In genomic region chr16:1619976-1620375, GRCh38 we compare ENCODE assay signal across 18 cellular contexts. TPM values are rescaled to one million over a fixed set of nuclear protein-coding genes. Genes with fewer than 3 reads are reported as not detected.
DNase-seq lines count a peak whose midpoint lies in the region; ATAC-seq and TF ChIP-seq lines count a peak whose summit lies in the region.
"Had no signal": no experiment of that assay in that cellular context is flagged by ENCODE, and none has a peak within 500 bp of the region (broad histone marks: within the 10 kb centered on the region; RNA-seq: fewer than 3 reads in every experiment).

No MANE protein-coding gene starts in this region.

- H2BK15ac ChIP-seq in neuronal stem cell (ENCODE audit: low read length): no peak overlapping the region

- no peak overlapping the region for H3K14ac ChIP-seq in neuronal stem cell (ENCODE audit: low read length)

- no peak overlapping the region for H3K4me3 ChIP-seq in HEK293 (ENCODE audit: low read depth, low read length)
- H3K4me3 ChIP-seq in neuronal stem cell (ENCODE audit: low read length in 2 of 2): peak overlapping the region in 1 of 2 donors; percentile 49
- H3K4me3 ChIP-seq: BLaER1, GM23248 had no signal

- H3K36me3 ChIP-seq in HEK293 (ENCODE audit: control insufficient read depth in 2 of 2, insufficient read depth in 1 of 2, low read length in 2 of 2) (peaks cover 24 to 79% of the 10 kb centered on the region in 2 experiments), neuronal stem cell (replicated peaks in 1 of 2; ENCODE audit: control insufficient read depth in 2 of 2, insufficient read depth in 2 of 2, low read length in 2 of 2) (peaks cover 29 to 86% of the 10 kb centered on the region in 2 donors)

- peak overlapping the region; percentile 49 for H2BK5ac ChIP-seq in neuronal stem cell (ENCODE audit: low read length)

- H2BK120ac ChIP-seq in neuronal stem cell (ENCODE audit: low read depth, low read length): no peak overlapping the region

- H3K27ac ChIP-seq in HEK293 (ENCODE audit: extremely low read depth, low read depth, low read length) (no peak overlapping the region), neuronal stem cell (replicated peaks; ENCODE audit: low read length) (no peak overlapping the region)
- H3K27ac ChIP-seq: BLaER1, GM23248, HL-60 had no signal

- H3K18ac ChIP-seq in neuronal stem cell (ENCODE audit: low read length): no peak overlapping the region

- CTCF ChIA-PET in HEK293 (lab: Yijun Ruan, JAX): no interaction called here

- peaks cover 16% of the 10 kb centered on the region for H3K79me1 ChIP-seq in neuronal stem cell (ENCODE audit: low read depth, low read length)

- no peaks in the 10 kb centered on the region for H3K27me3 Mint-ChIP-seq in activated naive CD8-positive, alpha-beta T cell treated with anti-CD3 and anti-CD28 coated beads, Interleukin-2, amount 10 ng/mL, durations not matched to agents 7 days and 5 days
- peaks cover 8% of the 10 kb centered on the region for H3K27me3 Mint-ChIP-seq in activated naive CD8-positive, alpha-beta T cell treated with anti-CD3 and anti-CD28 coated beads, Interleukin-2, amount 50 U/mL, for 24 hours
- no peaks in the 10 kb centered on the region for H3K27me3 Mint-ChIP-seq in stimulated activated naive B cell treated with anti-CD40 and anti-IgM and Interleukin-4, amounts not matched to agents 10 μg/mL and 1 μg/mL and 100 μg/mL, for 72 hours
- H3K27me3 Mint-ChIP-seq in T-helper 17 cell: no peaks in the 10 kb centered on the region

- H3K9ac ChIP-seq in neuronal stem cell (ENCODE audit: low read depth, low read length, poor library complexity): peak overlapping the region; percentile 65
- H3K9ac ChIP-seq: BLaER1, GM23248 had no signal

- H3K4me3 Mint-ChIP-seq in activated naive CD8-positive, alpha-beta T cell treated with anti-CD3 and anti-CD28 coated beads, Interleukin-2, amount 10 ng/mL, durations not matched to agents 7 days and 5 days: no peak overlapping the region
- H3K4me3 Mint-ChIP-seq in activated naive CD8-positive, alpha-beta T cell treated with anti-CD3 and anti-CD28 coated beads, Interleukin-2, amount 50 U/mL, for 24 hours: no peak overlapping the region
- no peak overlapping the region for H3K4me3 Mint-ChIP-seq in stimulated activated naive B cell treated with anti-CD40 and anti-IgM and Interleukin-4, amounts not matched to agents 10 μg/mL and 1 μg/mL and 100 μg/mL, for 72 hours
- no peak overlapping the region for H3K4me3 Mint-ChIP-seq in T-helper 17 cell
- H3K4me3 Mint-ChIP-seq: CD14-positive monocyte; CD4-positive, alpha-beta memory T cell; HFFc6 had no signal

- peaks cover 24% of the 10 kb centered on the region for H3K4me1 Mint-ChIP-seq in activated naive CD8-positive, alpha-beta T cell treated with anti-CD3 and anti-CD28 coated beads, Interleukin-2, amount 10 ng/mL, durations not matched to agents 7 days and 5 days
- peaks cover 28% of the 10 kb centered on the region for H3K4me1 Mint-ChIP-seq in activated naive CD8-positive, alpha-beta T cell treated with anti-CD3 and anti-CD28 coated beads, Interleukin-2, amount 50 U/mL, for 24 hours
- H3K4me1 Mint-ChIP-seq in stimulated activated naive B cell treated with anti-CD40 and anti-IgM and Interleukin-4, amounts not matched to agents 10 μg/mL and 1 μg/mL and 100 μg/mL, for 72 hours: peaks cover 23 to 46% of the 10 kb centered on the region in 2 donors
- H3K4me1 Mint-ChIP-seq in T-helper 17 cell: peaks cover 31% of the 10 kb centered on the region

- TF ChIP-seq CTCF in HEK293 (tag by site-specific recombination; IDR thresholded peaks at IDR 0.05): no peak

- H3K4me2 ChIP-seq in neuronal stem cell (ENCODE audit: insufficient read depth, low read length, poor library complexity, severe bottlenecking): no peak overlapping the region
- H3K4me2 ChIP-seq: BLaER1 had no signal

- no peak overlapping the region for H4K8ac ChIP-seq in neuronal stem cell (ENCODE audit: low read depth, low read length)

- no peak overlapping the region for H3K4ac ChIP-seq in neuronal stem cell (ENCODE audit: low read length)

- POLR2A ChIA-PET in activated naive CD8-positive, alpha-beta T cell treated with anti-CD3 and anti-CD28 coated beads, Interleukin-2, amount 10 ng/mL, durations not matched to agents 7 days and 5 days (lab: Charles Lee): no interaction called here
- POLR2A ChIA-PET in HEK293 (lab: Yijun Ruan, JAX): interaction anchor here (0.9 kb wide), 1 partner anchor 10 kb away, joined by 3 read pairs; no protein-coding TSS in a partner anchor

- H4K91ac ChIP-seq in neuronal stem cell (ENCODE audit: low read depth, low read length, poor library complexity): peak overlapping the region; percentile 16

- H3K23ac ChIP-seq in neuronal stem cell (ENCODE audit: low read depth, low read length, poor library complexity): peak overlapping the region; percentile 22

- no peaks in the 10 kb centered on the region for H3K9me3 ChIP-seq in HEK293 (ENCODE audit: control insufficient read depth, insufficient read depth, low read depth, low read length)
- H3K9me3 ChIP-seq in neuronal stem cell (replicated peaks in 1 of 2; ENCODE audit: control insufficient read depth in 2 of 2, insufficient read depth in 1 of 2, low read depth in 1 of 2, low read length in 2 of 2): peaks cover 0 to 1% of the 10 kb centered on the region in 2 donors
- H3K9me3 ChIP-seq in T-helper 17 cell (ENCODE audit: control insufficient read depth, low read length, poor library complexity, severe bottlenecking): no peaks in the 10 kb centered on the region
- H3K9me3 ChIP-seq: BLaER1 had no signal

- H3K36me3 Mint-ChIP-seq in activated naive CD8-positive, alpha-beta T cell treated with anti-CD3 and anti-CD28 coated beads, Interleukin-2, amount 10 ng/mL, durations not matched to agents 7 days and 5 days: peaks cover 11% of the 10 kb centered on the region
- peaks cover 43% of the 10 kb centered on the region for H3K36me3 Mint-ChIP-seq in activated naive CD8-positive, alpha-beta T cell treated with anti-CD3 and anti-CD28 coated beads, Interleukin-2, amount 50 U/mL, for 24 hours (ENCODE audit: low read depth)
- peaks cover 36 to 45% of the 10 kb centered on the region in 2 donors for H3K36me3 Mint-ChIP-seq in stimulated activated naive B cell treated with anti-CD40 and anti-IgM and Interleukin-4, amounts not matched to agents 10 μg/mL and 1 μg/mL and 100 μg/mL, for 72 hours
- peaks cover 6% of the 10 kb centered on the region for H3K36me3 Mint-ChIP-seq in T-helper 17 cell (ENCODE audit: low read depth)

- H3K9me3 Mint-ChIP-seq in activated naive CD8-positive, alpha-beta T cell treated with anti-CD3 and anti-CD28 coated beads, Interleukin-2, amount 10 ng/mL, durations not matched to agents 7 days and 5 days: no peaks in the 10 kb centered on the region
- H3K9me3 Mint-ChIP-seq in activated naive CD8-positive, alpha-beta T cell treated with anti-CD3 and anti-CD28 coated beads, Interleukin-2, amount 50 U/mL, for 24 hours: no peaks in the 10 kb centered on the region
- H3K9me3 Mint-ChIP-seq in stimulated activated naive B cell treated with anti-CD40 and anti-IgM and Interleukin-4, amounts not matched to agents 10 μg/mL and 1 μg/mL and 100 μg/mL, for 72 hours: no peaks in the 10 kb centered on the region
- H3K9me3 Mint-ChIP-seq: CD4-positive, alpha-beta memory T cell; HFFc6 had no signal

- no peaks in the 10 kb centered on the region for H3K27me3 ChIP-seq in neuronal stem cell (ENCODE audit: control insufficient read depth in 3 of 3, insufficient read depth in 3 of 3, low read depth in 1 of 3, low read length in 3 of 3)

- no peak overlapping the region for H2BK12ac ChIP-seq in neuronal stem cell (ENCODE audit: low read length)

- H3K27ac Mint-ChIP-seq in activated naive CD8-positive, alpha-beta T cell treated with anti-CD3 and anti-CD28 coated beads, Interleukin-2, amount 10 ng/mL, durations not matched to agents 7 days and 5 days: peak overlapping the region; percentile 6
- H3K27ac Mint-ChIP-seq in activated naive CD8-positive, alpha-beta T cell treated with anti-CD3 and anti-CD28 coated beads, Interleukin-2, amount 50 U/mL, for 24 hours: no peak overlapping the region
- H3K27ac Mint-ChIP-seq in stimulated activated naive B cell treated with anti-CD40 and anti-IgM and Interleukin-4, amounts not matched to agents 10 μg/mL and 1 μg/mL and 100 μg/mL, for 72 hours: peak overlapping the region; percentile 25
- no peak overlapping the region for H3K27ac Mint-ChIP-seq in T-helper 17 cell
- H3K27ac Mint-ChIP-seq: HFFc6 had no signal

- H2AFZ ChIP-seq in neuronal stem cell (ENCODE audit: low read length): no peak overlapping the region
- H2AFZ ChIP-seq: GM23248 had no signal

- DNase-seq in activated naive CD8-positive, alpha-beta T cell treated with anti-CD3 and anti-CD28 coated beads, Interleukin-2, amount 10 ng/mL, durations not matched to agents 7 days and 5 days: no peak
- DNase-seq in activated naive CD8-positive, alpha-beta T cell treated with anti-CD3 and anti-CD28 coated beads, Interleukin-2, amount 50 U/mL, for 24 hours: no peak
- DNase-seq in neuronal stem cell (ENCODE audit: low spot score): no peak
- DNase-seq in stimulated activated naive B cell treated with anti-CD40 and anti-IgM and Interleukin-4, amounts not matched to agents 10 μg/mL and 1 μg/mL and 100 μg/mL, for 72 hours: no peak
- DNase-seq in T-helper 17 cell: no peak
- no peak for DNase-seq in mesenteric fat pad (ENCODE audit: low spot score)
- DNase-seq: 8988T; Calu3; CD4-positive, alpha-beta memory T cell; DMS79 treated with DMSO at 0.1 percent for 48 hours; EL; GM23248; HCEC 1CT; HFFc6 had no signal

- ATAC-seq in activated naive CD8-positive, alpha-beta T cell treated with anti-CD3 and anti-CD28 coated beads, Interleukin-2, amount 10 ng/mL, durations not matched to agents 7 days and 5 days (ENCODE audit: low read depth): no peak
- no peak for ATAC-seq in activated naive CD8-positive, alpha-beta T cell treated with anti-CD3 and anti-CD28 coated beads, Interleukin-2, amount 50 U/mL, for 24 hours
- ATAC-seq in stimulated activated naive B cell treated with anti-CD40 and anti-IgM and Interleukin-4, amounts not matched to agents 10 μg/mL and 1 μg/mL and 100 μg/mL, for 72 hours (replicated peaks): no peak
- ATAC-seq in T-helper 17 cell: no peak

- no peak overlapping the region for H2AK5ac ChIP-seq in neuronal stem cell (ENCODE audit: low read depth, low read length)

- WGBS in neuronal stem cell (ENCODE audit: extremely low coverage in 2 of 2, insufficient read length in 2 of 2, insufficient replicate concordance in 1 of 2), 2 donors: no CpG with 5 or more reads among the region's 15 CpGs

- peaks cover 5% of the 10 kb centered on the region; the same call in 1 of the 2 replicates for H3K4me1 ChIP-seq in HEK293 (ENCODE audit: control insufficient read depth, insufficient read depth, low read length)
- peaks cover 4 to 8% of the 10 kb centered on the region in 2 donors for H3K4me1 ChIP-seq in neuronal stem cell (ENCODE audit: control insufficient read depth in 2 of 2, insufficient read depth in 1 of 2, low read depth in 1 of 2, low read length in 2 of 2)

RNA-seq across cellular contexts. Expression of gene CRAMP1, which starts 7.8 kb away (rescaled TPM):
- 10 to 100 TPM; 25.2 to 27.8 TPM for total RNA-seq in activated naive CD8-positive, alpha-beta T cell treated with anti-CD3 and anti-CD28 coated beads, Interleukin-2, amount 10 ng/mL, durations not matched to agents 7 days and 5 days
- polyA plus RNA-seq in neuronal stem cell (2013, experiment 1 of 2): 11.9 TPM
- polyA plus RNA-seq in neuronal stem cell (2013, experiment 2 of 2): 12.3 TPM
- total RNA-seq in T-helper 17 cell (10 to 100 TPM; 22.8 to 28.6 TPM), mesenteric fat pad (15.4 TPM)

RNA-seq across cellular contexts. Expression of gene IFT140, which starts 8.1 kb away (rescaled TPM):
- total RNA-seq in activated naive CD8-positive, alpha-beta T cell treated with anti-CD3 and anti-CD28 coated beads, Interleukin-2, amount 10 ng/mL, durations not matched to agents 7 days and 5 days: 10 to 100 TPM; 11.7 to 12.8 TPM
- 29.1 TPM for polyA plus RNA-seq in neuronal stem cell (2013, experiment 1 of 2)
- 29.5 TPM for polyA plus RNA-seq in neuronal stem cell (2013, experiment 2 of 2)
- total RNA-seq in T-helper 17 cell: 1 to 10 TPM; 5.5 to 7.9 TPM
- 12.7 TPM for total RNA-seq in mesenteric fat pad

RNA-seq across cellular contexts. Expression of gene JPT2, which starts 58.1 kb away (rescaled TPM):
- total RNA-seq in activated naive CD8-positive, alpha-beta T cell treated with anti-CD3 and anti-CD28 coated beads, Interleukin-2, amount 10 ng/mL, durations not matched to agents 7 days and 5 days: 10 to 100 TPM; 44.7 to 45.1 TPM
- 134 TPM for polyA plus RNA-seq in neuronal stem cell (2013, experiment 1 of 2)
- polyA plus RNA-seq in neuronal stem cell (2013, experiment 2 of 2): 135 TPM
- 10 to 100 TPM; 11.6 to 14.4 TPM for total RNA-seq in T-helper 17 cell
- 39.0 TPM for total RNA-seq in mesenteric fat pad

Comparison
In these comparisons a context has a peak if more than half of its experiments do, and no peak if none do; other contexts are left out.
1. H3K27ac Mint-ChIP-seq: peak in activated naive CD8-positive, alpha-beta T cell treated with anti-CD3 and anti-CD28 coated beads, Interleukin-2, amount 10 ng/mL, durations not matched to agents 7 days and 5 days (single experiment) and stimulated activated naive B cell treated with anti-CD40 and anti-IgM and Interleukin-4, amounts not matched to agents 10 μg/mL and 1 μg/mL and 100 μg/mL, for 72 hours (single experiment); none in activated naive CD8-positive, alpha-beta T cell treated with anti-CD3 and anti-CD28 coated beads, Interleukin-2, amount 50 U/mL, for 24 hours (single experiment) and T-helper 17 cell (single experiment).